ENCODE assay signal across 24 cellular contexts in genomic region chr16:67024384-67024896, GRCh38. TPM values are rescaled to one million over a fixed set of nuclear protein-coding genes. Genes with fewer than 3 reads are reported as not detected.
DNase-seq lines count a peak whose midpoint lies in the region; ATAC-seq, FAIRE-seq and TF ChIP-seq lines count a peak whose summit lies in the region.
"Had no signal": no experiment of that assay in that cellular context is flagged by ENCODE, and none has a peak within 500 bp of the region (broad histone marks: within the 10 kb centered on the region; RNA-seq: fewer than 3 reads in every experiment).

No MANE protein-coding gene starts in this region.

- H3K4me1 Mint-ChIP-seq in activated naive CD8-positive, alpha-beta T cell treated with anti-CD3 and anti-CD28 coated beads, Interleukin-2, amount 10 ng/mL, durations not matched to agents 7 days and 5 days = peaks cover 28% of the 10 kb centered on the region
- H3K4me1 Mint-ChIP-seq in activated naive CD8-positive, alpha-beta T cell treated with anti-CD3 and anti-CD28 coated beads for 36 hours = peaks cover 14% of the 10 kb centered on the region
- peaks cover 28% of the 10 kb centered on the region for H3K4me1 Mint-ChIP-seq in astrocyte (ENCODE audit: low read depth, unreplicated experiment)
- peaks cover 3% of the 10 kb centered on the region for H3K4me1 Mint-ChIP-seq in osteocyte (ENCODE audit: unreplicated experiment)

- H3K9ac ChIP-seq in astrocyte (ENCODE audit: low read length) (no peak overlapping the region), smooth muscle cell (ENCODE audit: low read depth) (no peak overlapping the region)
- H3K9ac ChIP-seq: KMS-11 had no signal

- H3K79me2 ChIP-seq in astrocyte (ENCODE audit: insufficient read depth, low read length) (peaks cover 6% of the 10 kb centered on the region), smooth muscle cell (ENCODE audit: low read depth) (no peaks in the 10 kb centered on the region)

- H3K4me1 ChIP-seq in astrocyte (ENCODE audit: insufficient read depth, low read length) (peaks cover 7% of the 10 kb centered on the region), smooth muscle cell (ENCODE audit: low read depth) (peaks cover 8% of the 10 kb centered on the region)
- H3K4me1 ChIP-seq: right lobe of liver had no signal

- no peak for ATAC-seq in activated naive CD8-positive, alpha-beta T cell treated with anti-CD3 and anti-CD28 coated beads, Interleukin-2, amount 10 ng/mL, durations not matched to agents 7 days and 5 days (ENCODE audit: low read depth)
- ATAC-seq: naive thymus-derived CD4-positive, alpha-beta T cell; pancreas; right lobe of liver; stimulated activated naive B cell treated with anti-CD40 and anti-IgM and Interleukin-4, amounts not matched to agents 10 μg/mL and 1 μg/mL and 100 μg/mL, for 72 hours had no signal

- no peaks in the 10 kb centered on the region for H3K36me3 Mint-ChIP-seq in activated naive CD8-positive, alpha-beta T cell treated with anti-CD3 and anti-CD28 coated beads, Interleukin-2, amount 10 ng/mL, durations not matched to agents 7 days and 5 days
- no peaks in the 10 kb centered on the region for H3K36me3 Mint-ChIP-seq in activated naive CD8-positive, alpha-beta T cell treated with anti-CD3 and anti-CD28 coated beads for 36 hours
- H3K36me3 Mint-ChIP-seq in astrocyte (ENCODE audit: low read depth, unreplicated experiment) (no peaks in the 10 kb centered on the region), osteocyte (ENCODE audit: unreplicated experiment) (no peaks in the 10 kb centered on the region)
- H3K36me3 Mint-ChIP-seq: activated naive CD8-positive, alpha-beta T cell; naive thymus-derived CD4-positive, alpha-beta T cell; stimulated activated naive B cell treated with anti-CD40 and anti-IgM and Interleukin-4, amounts not matched to agents 10 μg/mL and 1 μg/mL and 100 μg/mL, for 72 hours had no signal

- H3K4me2 ChIP-seq in astrocyte (ENCODE audit: low read length) (no peak overlapping the region), smooth muscle cell (no peak overlapping the region)

- POLR2A ChIA-PET in activated naive CD8-positive, alpha-beta T cell treated with anti-CD3 and anti-CD28 coated beads, Interleukin-2, amount 10 ng/mL, durations not matched to agents 7 days and 5 days (lab: Charles Lee) = interaction anchor here (7.2 kb wide), 1 partner anchor 11 kb away, joined by 71 read pairs; no protein-coding TSS in a partner anchor

- no peak overlapping the region for H3K4me3 Mint-ChIP-seq in activated naive CD8-positive, alpha-beta T cell treated with anti-CD3 and anti-CD28 coated beads, Interleukin-2, amount 10 ng/mL, durations not matched to agents 7 days and 5 days
- H3K4me3 Mint-ChIP-seq in activated naive CD8-positive, alpha-beta T cell treated with anti-CD3 and anti-CD28 coated beads for 36 hours = no peak overlapping the region
- H3K4me3 Mint-ChIP-seq in astrocyte (ENCODE audit: unreplicated experiment) (peak overlapping the region; percentile 34), osteocyte (ENCODE audit: unreplicated experiment) (no peak overlapping the region)
- H3K4me3 Mint-ChIP-seq: activated naive CD8-positive, alpha-beta T cell; stimulated activated naive B cell treated with anti-CD40 and anti-IgM and Interleukin-4, amounts not matched to agents 10 μg/mL and 1 μg/mL and 100 μg/mL, for 72 hours had no signal

- FAIRE-seq in astrocyte (lab: Jason Lieb, UNC) = no peak
- FAIRE-seq: pancreas had no signal

- H3K4me3 ChIP-seq in astrocyte (ENCODE audit: insufficient read depth, low read depth, low read length) = no peak overlapping the region
- H3K4me3 ChIP-seq in smooth muscle cell = no peak overlapping the region
- H3K4me3 ChIP-seq: esophagus squamous epithelium, HAP-1, pancreas, right lobe of liver, thoracic aorta had no signal

- H4K20me1 ChIP-seq in astrocyte (ENCODE audit: insufficient read depth, low read length) (no peaks in the 10 kb centered on the region), smooth muscle cell (ENCODE audit: low read depth) (no peaks in the 10 kb centered on the region)

- no peak overlapping the region for H2AFZ ChIP-seq in astrocyte (ENCODE audit: low read depth, low read length)
- H2AFZ ChIP-seq in smooth muscle cell (ENCODE audit: low read depth) = no peak overlapping the region

- peak; percentile 8 for DNase-seq in activated naive CD8-positive, alpha-beta T cell treated with anti-CD3 and anti-CD28 coated beads, Interleukin-2, amount 10 ng/mL, durations not matched to agents 7 days and 5 days
- no peak for DNase-seq in activated naive CD8-positive, alpha-beta T cell treated with anti-CD3 and anti-CD28 coated beads for 36 hours
- DNase-seq in astrocyte (ENCODE audit: low read depth) (no peak), osteocyte (ENCODE audit: extremely low spot score, unreplicated experiment) (peak; percentile 34), smooth muscle cell (lab: John Stamatoyannopoulos, UW; ENCODE audit: unreplicated experiment) (no peak), NCI-H1417 treated with DMSO at 0.1 percent for 48 hours (lab: John Stamatoyannopoulos, UW) (no peak), NCI-H774 (lab: John Stamatoyannopoulos, UW) (no peak)
- DNase-seq: activated CD4-positive, alpha-beta T cell treated with anti-CD3 and anti-CD28 coated beads for 48 hours; esophagus squamous epithelium; mesenchymal stem cell; MV-4-11; NCI-H187 treated with DMSO at 0.1 percent for 48 hours; RPMI8226; stimulated activated naive B cell treated with anti-CD40 and anti-IgM and Interleukin-4, amounts not matched to agents 10 μg/mL and 1 μg/mL and 100 μg/mL, for 72 hours had no signal

- no peaks in the 10 kb centered on the region for H3K36me3 ChIP-seq in astrocyte (ENCODE audit: insufficient read depth, low read length)
- no peaks in the 10 kb centered on the region for H3K36me3 ChIP-seq in smooth muscle cell (ENCODE audit: low read depth)
- H3K36me3 ChIP-seq: esophagus squamous epithelium, pancreas, right lobe of liver, thoracic aorta had no signal

- TF ChIP-seq CTCF in astrocyte (IDR thresholded peaks at IDR 0.05; ENCODE audit: insufficient read depth, low read depth, low read length) (no peak), osteocyte (IDR thresholded peaks at IDR 0.05) (no peak), smooth muscle cell (IDR thresholded peaks at IDR 0.05; ENCODE audit: borderline replicate concordance, insufficient read depth, poor library complexity, severe bottlenecking) (no peak)

- no peaks in the 10 kb centered on the region for H3K9me3 Mint-ChIP-seq in activated naive CD8-positive, alpha-beta T cell treated with anti-CD3 and anti-CD28 coated beads, Interleukin-2, amount 10 ng/mL, durations not matched to agents 7 days and 5 days
- no peaks in the 10 kb centered on the region for H3K9me3 Mint-ChIP-seq in activated naive CD8-positive, alpha-beta T cell treated with anti-CD3 and anti-CD28 coated beads for 36 hours
- H3K9me3 Mint-ChIP-seq in astrocyte (ENCODE audit: unreplicated experiment) = no peaks in the 10 kb centered on the region
- no peaks in the 10 kb centered on the region for H3K9me3 Mint-ChIP-seq in osteocyte (ENCODE audit: unreplicated experiment)
- H3K9me3 Mint-ChIP-seq: naive thymus-derived CD4-positive, alpha-beta T cell; stimulated activated naive B cell treated with anti-CD40 and anti-IgM and Interleukin-4, amounts not matched to agents 10 μg/mL and 1 μg/mL and 100 μg/mL, for 72 hours had no signal

- WGBS in smooth muscle cell (ENCODE audit: low lambda C conversion rate) = 13% methylated on average over 3 of the region's 3 CpGs

- H3K27me3 ChIP-seq in astrocyte (ENCODE audit: insufficient read depth, low read length) (no peaks in the 10 kb centered on the region), smooth muscle cell (ENCODE audit: low read depth) (no peaks in the 10 kb centered on the region)
- H3K27me3 ChIP-seq: esophagus squamous epithelium, pancreas, right lobe of liver had no signal

- H3K27ac ChIP-seq in astrocyte (ENCODE audit: low read depth, low read length) = no peak overlapping the region
- no peak overlapping the region for H3K27ac ChIP-seq in smooth muscle cell (ENCODE audit: low read depth)
- H3K27ac ChIP-seq: esophagus squamous epithelium, KMS-11, pancreas, right lobe of liver, thoracic aorta had no signal

- peaks cover 6% of the 10 kb centered on the region for H3K27me3 Mint-ChIP-seq in activated naive CD8-positive, alpha-beta T cell treated with anti-CD3 and anti-CD28 coated beads, Interleukin-2, amount 10 ng/mL, durations not matched to agents 7 days and 5 days
- H3K27me3 Mint-ChIP-seq in activated naive CD8-positive, alpha-beta T cell treated with anti-CD3 and anti-CD28 coated beads for 36 hours = no peaks in the 10 kb centered on the region
- H3K27me3 Mint-ChIP-seq in astrocyte (ENCODE audit: low read depth, unreplicated experiment) (no peaks in the 10 kb centered on the region), osteocyte (ENCODE audit: unreplicated experiment) (no peaks in the 10 kb centered on the region)
- H3K27me3 Mint-ChIP-seq: activated naive CD8-positive, alpha-beta T cell; naive thymus-derived CD4-positive, alpha-beta T cell; stimulated activated naive B cell treated with anti-CD40 and anti-IgM and Interleukin-4, amounts not matched to agents 10 μg/mL and 1 μg/mL and 100 μg/mL, for 72 hours had no signal

- H3K27ac Mint-ChIP-seq in activated naive CD8-positive, alpha-beta T cell treated with anti-CD3 and anti-CD28 coated beads, Interleukin-2, amount 10 ng/mL, durations not matched to agents 7 days and 5 days = peak overlapping the region; percentile 40
- H3K27ac Mint-ChIP-seq in activated naive CD8-positive, alpha-beta T cell treated with anti-CD3 and anti-CD28 coated beads for 36 hours = no peak overlapping the region
- H3K27ac Mint-ChIP-seq in astrocyte (ENCODE audit: unreplicated experiment) (no peak overlapping the region), osteocyte (ENCODE audit: unreplicated experiment) (no peak overlapping the region)
- H3K27ac Mint-ChIP-seq: activated naive CD8-positive, alpha-beta T cell; stimulated activated naive B cell treated with anti-CD40 and anti-IgM and Interleukin-4, amounts not matched to agents 10 μg/mL and 1 μg/mL and 100 μg/mL, for 72 hours had no signal

- H3F3A ChIP-seq in smooth muscle cell (ENCODE audit: low read depth) = peaks cover 7% of the 10 kb centered on the region

- H3K9me3 ChIP-seq in astrocyte (ENCODE audit: insufficient read depth, low read depth, low read length) (no peaks in the 10 kb centered on the region), smooth muscle cell (replicated peaks; ENCODE audit: low read depth) (no peaks in the 10 kb centered on the region)
- H3K9me3 ChIP-seq: esophagus squamous epithelium, HAP-1, pancreas, right lobe of liver, thoracic aorta had no signal

RNA-seq across cellular contexts. Expression of gene CBFB, which starts 4.5 kb away (rescaled TPM):
- 100 to 1,000 TPM; 193 to 198 TPM for total RNA-seq in activated naive CD8-positive, alpha-beta T cell treated with anti-CD3 and anti-CD28 coated beads, Interleukin-2, amount 10 ng/mL, durations not matched to agents 7 days and 5 days
- total RNA-seq in activated naive CD8-positive, alpha-beta T cell treated with anti-CD3 and anti-CD28 coated beads for 36 hours = 100 to 1,000 TPM; 110 to 114 TPM
- 94.8 and 104 TPM in 2 replicates for total RNA-seq in astrocyte
- total RNA-seq in osteocyte = 75.2 and 88.3 TPM in 2 replicates
- 41.1 and 53.9 TPM in 2 replicates for total RNA-seq in smooth muscle cell
- polyA plus RNA-seq in smooth muscle cell = 40.2 and 50.9 TPM in 2 replicates

RNA-seq across cellular contexts. Expression of gene CES4A, which starts 36.1 kb away (rescaled TPM):
- 10 to 100 TPM; 16.2 to 17.5 TPM for total RNA-seq in activated naive CD8-positive, alpha-beta T cell treated with anti-CD3 and anti-CD28 coated beads, Interleukin-2, amount 10 ng/mL, durations not matched to agents 7 days and 5 days
- 1 to 10 TPM; 3.5 to 4.6 TPM for total RNA-seq in activated naive CD8-positive, alpha-beta T cell treated with anti-CD3 and anti-CD28 coated beads for 36 hours
- total RNA-seq in astrocyte (1.2 TPM in 2 replicates), osteocyte (3.3 and 3.8 TPM in 2 replicates), smooth muscle cell (0.63 and 1.6 TPM in 2 replicates)
- 0.93 and 2.3 TPM in 2 replicates for polyA plus RNA-seq in smooth muscle cell
- total RNA-seq: Daoy, HT1080, NCI-H460 had no signal

Comparison
In these comparisons a context has a peak if more than half of its experiments do, and no peak if none do; other contexts are left out.
1. DNase-seq: peak in activated naive CD8-positive, alpha-beta T cell treated with anti-CD3 and anti-CD28 coated beads, Interleukin-2, amount 10 ng/mL, durations not matched to agents 7 days and 5 days (single experiment) and osteocyte (single experiment); none in activated naive CD8-positive, alpha-beta T cell treated with anti-CD3 and anti-CD28 coated beads for 36 hours (single experiment), astrocyte (single experiment), smooth muscle cell (single experiment), NCI-H1417 treated with DMSO at 0.1 percent for 48 hours (single experiment) and NCI-H774 (single experiment).